ENCODE assay signal across 8 cellular contexts in the genomic region with DNA sequence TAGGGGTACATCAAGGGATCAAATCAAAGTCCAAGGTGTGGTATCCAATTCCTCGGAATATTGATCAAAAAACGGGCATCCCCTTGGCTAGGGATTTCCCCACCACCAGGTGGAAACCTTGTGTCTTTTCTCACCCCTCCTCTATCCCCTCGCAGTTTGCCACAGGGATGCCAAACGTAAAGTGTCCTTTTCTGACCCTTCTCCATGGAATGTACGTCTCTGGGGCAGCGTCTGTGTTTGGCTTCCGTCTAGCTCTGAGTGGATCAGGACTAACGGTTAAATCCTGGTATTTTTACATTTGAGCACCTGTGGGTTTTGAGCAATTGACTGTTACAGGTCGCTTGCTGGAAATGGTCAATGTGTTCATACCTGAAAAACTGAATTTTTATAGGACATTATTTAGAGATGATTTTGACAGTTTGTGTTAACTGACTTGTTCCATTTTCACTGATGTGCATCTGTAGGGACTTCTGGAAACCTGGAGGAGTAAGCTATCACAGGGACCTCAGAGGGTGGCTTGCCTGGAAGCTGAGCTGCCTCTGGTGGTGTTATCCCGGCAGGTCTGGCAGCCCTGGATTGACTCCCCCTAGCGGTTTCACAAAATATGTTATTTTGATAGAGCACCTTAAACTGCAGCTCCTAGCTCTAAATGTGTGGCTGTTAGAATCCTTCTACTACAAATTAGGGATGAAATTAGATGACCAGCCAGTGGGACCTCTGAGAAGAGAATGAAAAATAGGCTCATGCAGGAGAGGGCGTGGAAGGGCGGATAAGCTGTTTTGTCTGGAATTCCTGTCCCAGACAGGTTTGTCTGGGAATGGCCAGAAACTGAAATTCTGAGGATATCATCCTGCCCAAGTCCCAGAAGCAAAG.
A peak's percentile ranks its signal among the peaks of the same experiment; 100 is the strongest.
DNase-seq lines count a peak whose midpoint lies in the region; ATAC-seq and TF ChIP-seq lines count a peak whose summit lies in the region.

No MANE protein-coding gene starts in this region.

- ATAC-seq in GM18867 (IDR thresholded peaks at IDR 0.05; ENCODE audit: unreplicated experiment) (peak; percentile 79), HG03095 (IDR thresholded peaks at IDR 0.05; ENCODE audit: unreplicated experiment) (peak; percentile 72)
- peak; percentile 61 for ATAC-seq in stimulated activated memory B cell treated with anti-CD40 and anti-IgM and Interleukin-4, amounts not matched to agents 10 μg/mL and 1 μg/mL and 100 μg/mL, for 72 hours

- H3K4me3 ChIP-seq in choroid plexus epithelial cell (ENCODE audit: low read depth, low read length), result no peak overlapping the region

- H3K27ac Mint-ChIP-seq in stimulated activated memory B cell treated with anti-CD40 and anti-IgM and Interleukin-4, amounts not matched to agents 10 μg/mL and 1 μg/mL and 100 μg/mL, for 72 hours, result no peak overlapping the region

- peaks cover 7% of the 10 kb centered on the region for H3K4me1 Mint-ChIP-seq in stimulated activated memory B cell treated with anti-CD40 and anti-IgM and Interleukin-4, amounts not matched to agents 10 μg/mL and 1 μg/mL and 100 μg/mL, for 72 hours

- no peak overlapping the region for H3K4me3 Mint-ChIP-seq in stimulated activated memory B cell treated with anti-CD40 and anti-IgM and Interleukin-4, amounts not matched to agents 10 μg/mL and 1 μg/mL and 100 μg/mL, for 72 hours

- H3K36me3 Mint-ChIP-seq in stimulated activated memory B cell treated with anti-CD40 and anti-IgM and Interleukin-4, amounts not matched to agents 10 μg/mL and 1 μg/mL and 100 μg/mL, for 72 hours, result no peaks in the 10 kb centered on the region

- peak; percentile 85 for DNase-seq in AG20443 (ENCODE audit: low spot score)
- peak; percentile 36 for DNase-seq in NCI-H2107 treated with DMSO at 0.1 percent for 48 hours (lab: John Stamatoyannopoulos, UW; ENCODE audit: unreplicated experiment)
- peak; percentile 43 for DNase-seq in UCSD-AML1 (lab: John Stamatoyannopoulos, UW; ENCODE audit: unreplicated experiment)
- DNase-seq in choroid plexus epithelial cell (ENCODE audit: low read depth), result peak; percentile 88
- peak; percentile 90 for DNase-seq in left kidney (ENCODE audit: low read depth, low spot score)

- no peaks in the 10 kb centered on the region for H3K9me3 Mint-ChIP-seq in stimulated activated memory B cell treated with anti-CD40 and anti-IgM and Interleukin-4, amounts not matched to agents 10 μg/mL and 1 μg/mL and 100 μg/mL, for 72 hours

- peak; percentile 94 for TF ChIP-seq CTCF in choroid plexus epithelial cell (conservative IDR thresholded peaks at IDR 0.05; ENCODE audit: low read depth, low read length)

- peaks cover 31% of the 10 kb centered on the region for H3K27me3 Mint-ChIP-seq in stimulated activated memory B cell treated with anti-CD40 and anti-IgM and Interleukin-4, amounts not matched to agents 10 μg/mL and 1 μg/mL and 100 μg/mL, for 72 hours

Comparison
In these comparisons a context has a peak if more than half of its experiments do, and no peak if none do; other contexts are left out.
1. DNase-seq: peak in every context shown above with its lines; median percentile 90 in left kidney; 88 in choroid plexus epithelial cell; 85 in AG20443; 43 in UCSD-AML1; 36 in NCI-H2107 treated with DMSO at 0.1 percent for 48 hours.